17 cellular contexts compared by ENCODE assay signal in genomic region chr9:68844196-68844595, GRCh38.
DNase-seq lines count a peak whose midpoint lies in the region; ATAC-seq and TF ChIP-seq lines count a peak whose summit lies in the region.
"Had no signal": no experiment of that assay in that cellular context is flagged by ENCODE, and none has a peak within 500 bp of the region (broad histone marks: within the 10 kb centered on the region; RNA-seq: fewer than 3 reads in every experiment).

No MANE protein-coding gene starts in this region.

- H3K4me1 Mint-ChIP-seq in Caco-2 (ENCODE audit: low read depth, unreplicated experiment) = no peaks in the 10 kb centered on the region
- peaks cover 42% of the 10 kb centered on the region for H3K4me1 Mint-ChIP-seq in activated T-helper 2 cell treated with anti-CD3 and anti-CD28 coated beads, Interferon-gamma antibody, Interleukin-2, Interleukin-4, amounts not matched to agents 10 μg/mL and 5 μg/mL and 100 μg/mL, durations not matched to agents 14 hours and 24 hours and 36 hours (ENCODE audit: low read depth)
- peaks cover 0 to 14% (median 5%) of the 10 kb centered on the region in 7 donors for H3K4me1 Mint-ChIP-seq in naive thymus-derived CD4-positive, alpha-beta T cell
- H3K4me1 Mint-ChIP-seq in activated naive CD8-positive, alpha-beta T cell treated with anti-CD3 and anti-CD28 coated beads for 36 hours = peaks cover 4% of the 10 kb centered on the region
- H3K4me1 Mint-ChIP-seq: central memory CD8-positive, alpha-beta T cell; neural crest cell had no signal

- CTCF ChIA-PET in Caco-2 (lab: Charles Lee) = no interaction called here
- CTCF ChIA-PET in naive thymus-derived CD4-positive, alpha-beta T cell (lab: Charles Lee) = no interaction called here

- no peaks in the 10 kb centered on the region for H3K27me3 ChIP-seq in Caco-2 (replicated peaks; ENCODE audit: control insufficient read depth, insufficient read depth, low read length)
- H3K27me3 ChIP-seq in naive thymus-derived CD4-positive, alpha-beta T cell (ENCODE audit: control insufficient read depth in 2 of 2, insufficient read depth in 2 of 2, low read length in 2 of 2) = no peaks in the 10 kb centered on the region
- no peaks in the 10 kb centered on the region for H3K27me3 ChIP-seq in gastroesophageal sphincter

- intact Hi-C loops in Caco-2 (cut with micrococcal nuclease; ENCODE audit: unreplicated experiment) = loop anchor here (10.0 kb wide), 1 partner anchor 259 kb away; no protein-coding TSS in a partner anchor
- intact Hi-C loops in activated T-helper 2 cell treated with anti-CD3 and anti-CD28 coated beads, Interferon-gamma antibody, Interleukin-2, Interleukin-4, amounts not matched to agents 10 μg/mL and 5 μg/mL and 100 μg/mL, durations not matched to agents 14 hours and 24 hours and 36 hours (cut with micrococcal nuclease) = loop anchor here (5.0 kb wide), 1 partner anchor 53 kb away; no protein-coding TSS in a partner anchor
- intact Hi-C loops in naive thymus-derived CD4-positive, alpha-beta T cell (cut with micrococcal nuclease) = no loop called here

- no peaks in the 10 kb centered on the region for H3K36me3 ChIP-seq in Caco-2 (ENCODE audit: control insufficient read depth, insufficient read depth, low read length)
- H3K36me3 ChIP-seq in naive thymus-derived CD4-positive, alpha-beta T cell (ENCODE audit: control insufficient read depth in 2 of 3, insufficient read depth in 3 of 3, low read length in 3 of 3) = no peaks in the 10 kb centered on the region
- H3K36me3 ChIP-seq in gastroesophageal sphincter = no peaks in the 10 kb centered on the region
- H3K36me3 ChIP-seq: thoracic aorta, WERI-Rb-1 had no signal

- no peaks in the 10 kb centered on the region for H3K4me1 ChIP-seq in Caco-2
- H3K4me1 ChIP-seq in naive thymus-derived CD4-positive, alpha-beta T cell (ENCODE audit: control insufficient read depth in 2 of 2, insufficient read depth in 2 of 2, low read length in 2 of 2) = no peaks in the 10 kb centered on the region
- no peaks in the 10 kb centered on the region for H3K4me1 ChIP-seq in gastroesophageal sphincter

- no peak overlapping the region for H3K4me3 Mint-ChIP-seq in Caco-2 (ENCODE audit: unreplicated experiment)
- no peak overlapping the region for H3K4me3 Mint-ChIP-seq in activated T-helper 2 cell treated with anti-CD3 and anti-CD28 coated beads, Interferon-gamma antibody, Interleukin-2, Interleukin-4, amounts not matched to agents 10 μg/mL and 5 μg/mL and 100 μg/mL, durations not matched to agents 14 hours and 24 hours and 36 hours (ENCODE audit: low read depth)
- no peak overlapping the region for H3K4me3 Mint-ChIP-seq in naive thymus-derived CD4-positive, alpha-beta T cell
- H3K4me3 Mint-ChIP-seq in activated naive CD8-positive, alpha-beta T cell treated with anti-CD3 and anti-CD28 coated beads for 36 hours = no peak overlapping the region
- H3K4me3 Mint-ChIP-seq: central memory CD8-positive, alpha-beta T cell; HFFc6; neural crest cell had no signal

- no peaks in the 10 kb centered on the region for H3K9me3 ChIP-seq in Caco-2
- no peaks in the 10 kb centered on the region for H3K9me3 ChIP-seq in naive thymus-derived CD4-positive, alpha-beta T cell (ENCODE audit: control insufficient read depth in 2 of 3, low read length in 3 of 3)
- H3K9me3 ChIP-seq in gastroesophageal sphincter = no peaks in the 10 kb centered on the region
- H3K9me3 ChIP-seq: thoracic aorta had no signal

- peak; percentile 20 for ATAC-seq in naive thymus-derived CD4-positive, alpha-beta T cell
- ATAC-seq in GM19452 (IDR thresholded peaks at IDR 0.05; ENCODE audit: unreplicated experiment) (no peak), gastroesophageal sphincter (no peak), HG03432 (IDR thresholded peaks at IDR 0.05; ENCODE audit: unreplicated experiment) (no peak)

- TF ChIP-seq CTCF in Caco-2 (IDR thresholded peaks at IDR 0.05; ENCODE audit: insufficient read depth in 1 of 2, low read depth in 1 of 2, low read length in 1 of 2, severe bottlenecking in 1 of 2, unreplicated experiment in 1 of 2) = no peak
- TF ChIP-seq CTCF in NB4 (IDR thresholded peaks at IDR 0.05; ENCODE audit: low read depth, low read length) = no peak
- no peak for TF ChIP-seq CTCF in gastroesophageal sphincter (IDR thresholded peaks at IDR 0.05)

- DNase-seq in Caco-2 = no peak
- DNase-seq in NB4 (ENCODE audit: low read depth) = peak; percentile 41
- DNase-seq in activated T-helper 2 cell treated with anti-CD3 and anti-CD28 coated beads, Interferon-gamma antibody, Interleukin-2, Interleukin-4, amounts not matched to agents 10 μg/mL and 5 μg/mL and 100 μg/mL, durations not matched to agents 14 hours and 24 hours and 36 hours (ENCODE audit: low spot score) = no peak
- DNase-seq in naive thymus-derived CD4-positive, alpha-beta T cell = no peak
- DNase-seq in activated naive CD8-positive, alpha-beta T cell treated with anti-CD3 and anti-CD28 coated beads for 36 hours = no peak
- DNase-seq: activated CD4-positive, alpha-beta T cell treated with anti-CD3 and anti-CD28 coated beads, Interleukin-2, amount 50 U/mL, for 4 hours; activated naive CD4-positive, alpha-beta T cell treated with Interleukin-2 at 50 U/mL for 16 hours; HFFc6; kidney glomerular epithelial cell; NCI-H1436 treated with DMSO at 0.1 percent for 48 hours; WERI-Rb-1 had no signal

- no peak for TF ChIP-seq EP300 in gastroesophageal sphincter (IDR thresholded peaks at IDR 0.05)

- H3K27me3 Mint-ChIP-seq in Caco-2 (ENCODE audit: insufficient read depth, unreplicated experiment) = no peaks in the 10 kb centered on the region
- H3K27me3 Mint-ChIP-seq in activated T-helper 2 cell treated with anti-CD3 and anti-CD28 coated beads, Interferon-gamma antibody, Interleukin-2, Interleukin-4, amounts not matched to agents 10 μg/mL and 5 μg/mL and 100 μg/mL, durations not matched to agents 14 hours and 24 hours and 36 hours (ENCODE audit: low read depth) = no peaks in the 10 kb centered on the region
- peaks cover 0 to 7% (median 0%) of the 10 kb centered on the region in 5 donors for H3K27me3 Mint-ChIP-seq in naive thymus-derived CD4-positive, alpha-beta T cell
- peaks cover 4% of the 10 kb centered on the region for H3K27me3 Mint-ChIP-seq in activated naive CD8-positive, alpha-beta T cell treated with anti-CD3 and anti-CD28 coated beads for 36 hours

- peaks cover 7% of the 10 kb centered on the region for H3K36me3 Mint-ChIP-seq in Caco-2 (ENCODE audit: insufficient read depth, unreplicated experiment)
- H3K36me3 Mint-ChIP-seq in activated T-helper 2 cell treated with anti-CD3 and anti-CD28 coated beads, Interferon-gamma antibody, Interleukin-2, Interleukin-4, amounts not matched to agents 10 μg/mL and 5 μg/mL and 100 μg/mL, durations not matched to agents 14 hours and 24 hours and 36 hours (ENCODE audit: low read depth) = peaks cover 48% of the 10 kb centered on the region
- no peaks in the 10 kb centered on the region for H3K36me3 Mint-ChIP-seq in naive thymus-derived CD4-positive, alpha-beta T cell
- H3K36me3 Mint-ChIP-seq in activated naive CD8-positive, alpha-beta T cell treated with anti-CD3 and anti-CD28 coated beads for 36 hours = no peaks in the 10 kb centered on the region

- TF ChIP-seq POLR2A in NB4 (IDR thresholded peaks at IDR 0.05; ENCODE audit: extremely low read depth, insufficient read length) (no peak), gastroesophageal sphincter (IDR thresholded peaks at IDR 0.05) (no peak)

- H3K4me3 ChIP-seq in Caco-2 (ENCODE audit: low read depth, low read length) (no peak overlapping the region), NB4 (ENCODE audit: low read depth, low read length) (no peak overlapping the region), gastroesophageal sphincter (no peak overlapping the region)
- no peak overlapping the region for H3K4me3 ChIP-seq in naive thymus-derived CD4-positive, alpha-beta T cell (ENCODE audit: low read length)
- H3K4me3 ChIP-seq: thoracic aorta had no signal

- H3K27ac Mint-ChIP-seq in Caco-2 (ENCODE audit: unreplicated experiment) = peak overlapping the region; percentile 29
- H3K27ac Mint-ChIP-seq in activated T-helper 2 cell treated with anti-CD3 and anti-CD28 coated beads, Interferon-gamma antibody, Interleukin-2, Interleukin-4, amounts not matched to agents 10 μg/mL and 5 μg/mL and 100 μg/mL, durations not matched to agents 14 hours and 24 hours and 36 hours = peak overlapping the region; percentile 51
- H3K27ac Mint-ChIP-seq in naive thymus-derived CD4-positive, alpha-beta T cell = no peak overlapping the region
- no peak overlapping the region for H3K27ac Mint-ChIP-seq in activated naive CD8-positive, alpha-beta T cell treated with anti-CD3 and anti-CD28 coated beads for 36 hours
- H3K27ac Mint-ChIP-seq: HFFc6 had no signal

- H3K9me3 Mint-ChIP-seq in Caco-2 (ENCODE audit: unreplicated experiment) = no peaks in the 10 kb centered on the region
- no peaks in the 10 kb centered on the region for H3K9me3 Mint-ChIP-seq in activated T-helper 2 cell treated with anti-CD3 and anti-CD28 coated beads, Interferon-gamma antibody, Interleukin-2, Interleukin-4, amounts not matched to agents 10 μg/mL and 5 μg/mL and 100 μg/mL, durations not matched to agents 14 hours and 24 hours and 36 hours
- peaks cover 0 to 6% (median 0%) of the 10 kb centered on the region in 11 donors for H3K9me3 Mint-ChIP-seq in naive thymus-derived CD4-positive, alpha-beta T cell
- H3K9me3 Mint-ChIP-seq in activated naive CD8-positive, alpha-beta T cell treated with anti-CD3 and anti-CD28 coated beads for 36 hours = no peaks in the 10 kb centered on the region
- H3K9me3 Mint-ChIP-seq: central memory CD8-positive, alpha-beta T cell; HFFc6; neural crest cell had no signal

- no TSS peak for BruUV-seq in Caco-2 (replicated peaks; lab: Mats Ljungman, UMichigan)

- POLR2A ChIA-PET in Caco-2 (lab: Charles Lee) = no interaction called here
- POLR2A ChIA-PET in naive thymus-derived CD4-positive, alpha-beta T cell (lab: Charles Lee) = no interaction called here

- WGBS in gastroesophageal sphincter (ENCODE audit: low coverage in 1 of 2), 2 donors = 100% methylated on average over 3 of the region's 4 CpGs; no CpG with 5 or more reads in 1 of the 2 donors

- no peak overlapping the region for H3K27ac ChIP-seq in naive thymus-derived CD4-positive, alpha-beta T cell (ENCODE audit: low read depth, low read length)
- H3K27ac ChIP-seq in gastroesophageal sphincter = no peak overlapping the region
- H3K27ac ChIP-seq: thoracic aorta, WERI-Rb-1 had no signal

Comparison
In these comparisons a context has a peak if more than half of its experiments do, and no peak if none do; other contexts are left out.
1. H3K27ac Mint-ChIP-seq: peak in Caco-2 (single experiment) and activated T-helper 2 cell treated with anti-CD3 and anti-CD28 coated beads, Interferon-gamma antibody, Interleukin-2, Interleukin-4, amounts not matched to agents 10 μg/mL and 5 μg/mL and 100 μg/mL, durations not matched to agents 14 hours and 24 hours and 36 hours (single experiment); none in naive thymus-derived CD4-positive, alpha-beta T cell (0 of 9) and activated naive CD8-positive, alpha-beta T cell treated with anti-CD3 and anti-CD28 coated beads for 36 hours (single experiment).
2. intact Hi-C loops: an anchor here in Caco-2 (10.0 kb wide) and activated T-helper 2 cell treated with anti-CD3 and anti-CD28 coated beads, Interferon-gamma antibody, Interleukin-2, Interleukin-4, amounts not matched to agents 10 μg/mL and 5 μg/mL and 100 μg/mL, durations not matched to agents 14 hours and 24 hours and 36 hours (5.0 kb wide); none called in naive thymus-derived CD4-positive, alpha-beta T cell.